Comparison of ENCODE assay signal across 1 cellular context in the genomic region with DNA sequence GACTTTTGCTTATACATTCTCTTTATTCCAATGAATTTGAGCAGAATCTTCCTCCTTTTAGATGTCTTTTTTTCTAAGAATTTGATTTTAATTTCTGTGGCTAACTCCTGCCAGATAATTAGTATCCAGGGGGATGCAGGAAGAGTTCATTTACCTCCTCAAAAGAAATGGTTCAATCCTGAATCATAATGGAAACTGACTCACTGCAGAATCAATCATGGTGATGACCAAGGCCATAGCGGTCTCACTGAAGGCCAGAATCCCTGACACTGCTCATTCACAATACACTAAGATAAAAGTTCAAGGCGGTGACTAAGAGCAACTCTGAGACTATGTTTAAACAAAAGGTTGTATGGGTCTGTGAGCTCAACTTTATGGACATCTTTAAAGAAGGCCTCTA.
TF ChIP-seq lines count a peak whose summit lies in the region.

No MANE protein-coding gene starts in this region.

TF ChIP-seq in endothelial cell of umbilical vein, 7 proteins besides CTCF, POLR2A, EP300 and RAD21:
- TF ChIP-seq MYC (IDR thresholded peaks at IDR 0.05; ENCODE audit: low read depth, low read length) = no peak
- peak; percentile 97 for TF ChIP-seq FOS (IDR thresholded peaks at IDR 0.05; ENCODE audit: borderline replicate concordance, insufficient read depth, low read length)
- peak; percentile 71 for TF ChIP-seq JUN (IDR thresholded peaks at IDR 0.05; ENCODE audit: borderline replicate concordance, insufficient read depth, insufficient read length, low read depth)
- TF ChIP-seq, protein P1, sequence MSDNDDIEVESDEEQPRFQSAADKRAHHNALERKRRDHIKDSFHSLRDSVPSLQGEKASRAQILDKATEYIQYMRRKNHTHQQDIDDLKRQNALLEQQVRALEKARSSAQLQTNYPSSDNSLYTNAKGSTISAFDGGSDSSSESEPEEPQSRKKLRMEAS (IDR thresholded peaks at IDR 0.05; ENCODE audit: insufficient read depth, insufficient read length) = no peak
- TF ChIP-seq GATA2 (IDR thresholded peaks at IDR 0.05; ENCODE audit: insufficient read depth, insufficient read length, low read depth, low read length) = peak; percentile 80
- TF ChIP-seq EZH2 (IDR thresholded peaks at IDR 0.05; ENCODE audit: borderline replicate concordance, low read depth, low read length, severe bottlenecking) = no peak
- TF ChIP-seq POLR2AphosphoS5 (IDR thresholded peaks at IDR 0.05; ENCODE audit: insufficient read depth, low read depth, low read length) = peak; percentile 59
TF ChIP-seq in endothelial cell of umbilical vein: peak in this region for 4.
